1 cellular context compared by ENCODE assay signal in genomic region chr3:183489455-183490210, GRCh38.
TF ChIP-seq lines count a peak whose summit lies in the region.

No MANE protein-coding gene starts in this region.

TF ChIP-seq in K562, 482 proteins besides CTCF, POLR2A, EP300 and RAD21 (continued from another document):
- TF ChIP-seq MAFF (IDR thresholded peaks at IDR 0.05; ENCODE audit: low read length): peak; percentile 67
- no peak for TF ChIP-seq ID3 (CRISPR knock-in tag; IDR thresholded peaks at IDR 0.05)
- no peak for TF ChIP-seq ID3 (tag; IDR thresholded peaks at IDR 0.05)
- TF ChIP-seq PCBP2 (IDR thresholded peaks at IDR 0.05; ENCODE audit: low read depth, low read length, poor library complexity, severe bottlenecking): no peak
- TF ChIP-seq ZBTB1 (CRISPR knock-in tag; IDR thresholded peaks at IDR 0.05; ENCODE audit: borderline replicate concordance, low read depth): no peak
- no peak for TF ChIP-seq CHD1 (IDR thresholded peaks at IDR 0.05; ENCODE audit: low read length)
- no peak for TF ChIP-seq NCOA1 (IDR thresholded peaks at IDR 0.05; ENCODE audit: low read depth)
- peak; percentile 71 for TF ChIP-seq NFE2 (IDR thresholded peaks at IDR 0.05; ENCODE audit: low read depth)
- peak; percentile 67 for TF ChIP-seq MAFK (IDR thresholded peaks at IDR 0.05; ENCODE audit: low read length)
- TF ChIP-seq BRF2 (IDR thresholded peaks at IDR 0.05; ENCODE audit: borderline replicate concordance, insufficient read depth, insufficient read length): no peak
- no peak for TF ChIP-seq NR2F6 (CRISPR knock-in tag; IDR thresholded peaks at IDR 0.05)
- TF ChIP-seq SRF (CRISPR knock-in tag; IDR thresholded peaks at IDR 0.05): no peak
- no peak for TF ChIP-seq POLR2G (IDR thresholded peaks at IDR 0.05; ENCODE audit: low read depth, low read length)
